18 cellular contexts compared by ENCODE assay signal in the genomic region with DNA sequence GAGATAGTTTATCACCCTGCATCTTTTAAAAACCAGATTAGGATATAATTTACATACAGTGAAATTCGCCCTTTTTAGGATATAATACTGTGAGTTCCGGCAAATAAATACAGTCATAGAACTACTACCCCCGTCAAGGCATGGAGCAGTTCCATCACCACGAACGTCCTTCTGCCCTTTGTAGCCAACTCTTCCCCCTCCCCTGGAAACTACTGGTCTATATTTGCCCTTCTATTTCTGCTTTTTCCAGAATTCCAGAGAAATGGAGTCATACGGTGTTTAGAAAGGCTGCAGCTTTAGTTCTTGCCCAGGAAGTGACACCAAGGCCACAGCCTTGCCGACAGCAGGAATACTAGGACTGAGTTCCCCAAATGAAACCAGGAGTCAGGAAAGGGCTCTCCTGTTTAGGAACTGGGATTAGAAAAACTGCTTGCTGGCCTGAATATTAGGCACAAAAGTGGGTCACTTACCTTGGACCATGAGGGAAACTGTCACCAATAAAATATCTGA.
"Had no signal": no experiment of that assay in that cellular context is flagged by ENCODE, and none has a peak within 500 bp of the region (broad histone marks: within the 10 kb centered on the region; RNA-seq: fewer than 3 reads in every experiment).

No MANE protein-coding gene starts in this region.

- H2AFZ ChIP-seq: parathyroid adenoma had no signal

- H3K27ac Mint-ChIP-seq: activated naive CD8-positive, alpha-beta T cell; activated T-helper 1 cell treated with anti-CD3 and anti-CD28 coated beads, Interleukin-12 subunit alpha, Interleukin-12 subunit beta, Interleukin-2, Interleukin-4 antibody, amounts not matched to agents 30 ng/mL and 10 ng/mL and 1 ng/mL, durations not matched to agents 14 hours and 24 hours and 36 hours; brain had no signal

- H3K36me3 Mint-ChIP-seq: activated naive CD8-positive, alpha-beta T cell; brain; naive B cell had no signal

- DNase-seq: activated CD4-positive, alpha-beta T cell treated with anti-CD3 and anti-CD28 coated beads for 1 hour; activated gamma-delta T cell treated with Interleukin-2 at 50 U/mL for 16 hours; caudate nucleus; erythroblast; left lung; mammary epithelial cell; mucosa of descending colon; naive B cell; sigmoid colon; stimulated activated naive CD4-positive, alpha-beta T cell; T-helper 2 cell; uterus; WERI-Rb-1 had no signal

- H3K4me1 ChIP-seq: parathyroid adenoma, sigmoid colon, uterus had no signal

- H3K4me3 Mint-ChIP-seq: activated naive CD8-positive, alpha-beta T cell; activated T-helper 1 cell treated with anti-CD3 and anti-CD28 coated beads, Interleukin-12 subunit alpha, Interleukin-12 subunit beta, Interleukin-2, Interleukin-4 antibody, amounts not matched to agents 30 ng/mL and 10 ng/mL and 1 ng/mL, durations not matched to agents 14 hours and 24 hours and 36 hours; brain had no signal

- H3K27ac ChIP-seq: left lung, parathyroid adenoma, sigmoid colon, thyroid gland, uterus, WERI-Rb-1 had no signal

- H3K79me2 ChIP-seq: parathyroid adenoma had no signal

- H3K4me3 ChIP-seq: left lung, mucosa of descending colon, sigmoid colon, thyroid gland, uterus had no signal

- H3K9me3 Mint-ChIP-seq: activated T-helper 1 cell treated with anti-CD3 and anti-CD28 coated beads, Interleukin-12 subunit alpha, Interleukin-12 subunit beta, Interleukin-2, Interleukin-4 antibody, amounts not matched to agents 30 ng/mL and 10 ng/mL and 1 ng/mL, durations not matched to agents 14 hours and 24 hours and 36 hours had no signal

- ATAC-seq: mucosa of descending colon had no signal

- H3K36me3 ChIP-seq: left lung, sigmoid colon, thyroid gland, uterus, WERI-Rb-1 had no signal

- H3K27me3 ChIP-seq: left lung, sigmoid colon, thyroid gland, uterus had no signal

- H3K9me3 ChIP-seq: mucosa of descending colon, sigmoid colon, thyroid gland, uterus had no signal
